23 cellular contexts compared by ENCODE assay signal in genomic region chr11:34232810-34233209, GRCh38.
"Had no signal": no experiment of that assay in that cellular context is flagged by ENCODE, and none has a peak within 500 bp of the region (broad histone marks: within the 10 kb centered on the region; RNA-seq: fewer than 3 reads in every experiment).

No MANE protein-coding gene starts in this region.

- H3K36me3 Mint-ChIP-seq: naive B cell had no signal

- H3K27ac Mint-ChIP-seq: type B pancreatic cell had no signal

- H3K4me3 ChIP-seq: dorsolateral prefrontal cortex, gastroesophageal sphincter, left ventricle myocardium inferior, lower lobe of right lung, psoas muscle, right lobe of liver, thyroid gland had no signal

- DNase-seq: cortex of kidney; dorsolateral prefrontal cortex; effector memory CD4-positive, alpha-beta T cell; glutamatergic neuron; islet precursor cell; left cardiac atrium; left ventricle myocardium inferior; lower lobe of right lung; mesenchymal stem cell; naive B cell; psoas muscle; retina; right lobe of liver; stimulated activated CD4-positive, alpha-beta T cell treated with anti-CD3 and anti-CD28 coated beads, Interleukin-4, amount 100 ng/mL, for 1 hour; stimulated activated CD8-positive, alpha-beta memory T cell treated with anti-CD3 and anti-CD28 coated beads, Interleukin-4, amount 100 ng/mL, for 48 hours; thyroid gland had no signal

- FAIRE-seq: endometrium, urothelium cell line had no signal

- H3K27me3 Mint-ChIP-seq: naive B cell, type B pancreatic cell had no signal

- H3K4me1 ChIP-seq: gastroesophageal sphincter, left ventricle myocardium inferior, right lobe of liver had no signal

- H3K27ac ChIP-seq: dorsolateral prefrontal cortex, gastroesophageal sphincter, left ventricle myocardium inferior, lower lobe of right lung, neutrophil, psoas muscle, right lobe of liver, thyroid gland had no signal

- H3K36me3 ChIP-seq: gastroesophageal sphincter, left ventricle myocardium inferior, lower lobe of right lung, neutrophil, right lobe of liver, thyroid gland had no signal

- ATAC-seq: esophagus mucosa; gastroesophageal sphincter; left cardiac atrium; lower lobe of right lung; psoas muscle; right lobe of liver; stimulated activated effector memory CD8-positive, alpha-beta T cell treated with anti-CD3 and anti-CD28 coated beads, Interleukin-12 subunit alpha, Interleukin-12 subunit beta, amount 100 ng/mL, for 72 hours had no signal

- H3K4me3 Mint-ChIP-seq: type B pancreatic cell had no signal

- H3K9me3 Mint-ChIP-seq: naive B cell; stimulated activated effector memory CD8-positive, alpha-beta T cell treated with anti-CD3 and anti-CD28 coated beads, Interleukin-12 subunit alpha, Interleukin-12 subunit beta, amount 100 ng/mL, for 72 hours had no signal

- H3K9me3 ChIP-seq: gastroesophageal sphincter, left ventricle myocardium inferior, lower lobe of right lung, neutrophil, psoas muscle, right lobe of liver, thyroid gland had no signal
